Comparison of ENCODE assay signal across 1 cellular context in the genomic region with DNA sequence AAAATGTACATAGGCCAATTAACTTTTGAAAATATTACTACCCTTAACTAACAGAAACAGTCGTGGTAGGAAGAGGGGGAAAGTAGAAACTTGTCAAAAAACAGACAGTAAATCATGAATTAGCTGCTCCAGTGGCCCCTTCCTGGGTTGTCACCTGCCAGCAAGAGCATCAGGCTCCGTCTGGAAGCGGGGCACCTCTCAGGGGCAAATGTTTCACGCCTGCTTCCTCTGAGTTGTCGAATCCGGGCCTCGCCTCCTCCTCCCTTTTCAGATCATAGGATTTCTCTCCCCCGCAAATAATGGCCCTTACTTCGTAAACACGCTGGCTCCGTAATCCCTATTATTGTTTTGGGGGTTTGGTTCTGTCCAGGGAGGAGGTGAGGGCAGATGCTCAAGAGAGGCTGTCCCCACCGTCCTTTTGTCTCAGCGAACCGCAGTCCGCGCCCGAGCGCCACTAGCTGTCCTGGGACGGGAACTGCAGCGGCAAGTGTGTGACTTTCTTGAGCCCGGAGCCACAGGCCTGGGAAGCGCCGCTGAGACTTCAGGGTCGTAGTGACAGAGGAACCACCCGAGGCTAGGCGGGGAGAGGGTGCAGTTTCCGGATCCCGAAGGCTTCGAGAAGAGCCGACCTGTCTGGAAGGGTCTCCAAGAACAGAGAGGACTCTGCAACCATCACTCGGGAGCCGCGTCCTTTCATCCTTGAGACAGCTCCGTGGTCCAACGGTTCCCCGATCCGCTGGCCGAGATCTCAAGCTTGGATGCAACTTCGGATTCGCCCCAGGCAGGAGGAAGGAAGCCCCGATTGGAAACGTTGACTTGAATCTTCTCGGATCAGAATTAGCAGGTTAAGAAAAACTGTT.
TF ChIP-seq lines count a peak whose summit lies in the region.

No MANE protein-coding gene starts in this region.

TF ChIP-seq in HEK293, 187 proteins besides CTCF, POLR2A, EP300 and RAD21 (continues in another document):
- TF ChIP-seq, protein P1, sequence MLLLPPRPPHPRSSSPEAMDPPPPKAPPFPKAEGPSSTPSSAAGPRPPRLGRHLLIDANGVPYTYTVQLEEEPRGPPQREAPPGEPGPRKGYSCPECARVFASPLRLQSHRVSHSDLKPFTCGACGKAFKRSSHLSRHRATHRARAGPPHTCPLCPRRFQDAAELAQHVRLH (tag by site-specific recombination; IDR thresholded peaks at IDR 0.05) = no peak
- TF ChIP-seq KLF8 (tag by site-specific recombination; IDR thresholded peaks at IDR 0.05) = peak; percentile 60; the same call in 1 of the 2 replicates
- TF ChIP-seq, protein P2, sequence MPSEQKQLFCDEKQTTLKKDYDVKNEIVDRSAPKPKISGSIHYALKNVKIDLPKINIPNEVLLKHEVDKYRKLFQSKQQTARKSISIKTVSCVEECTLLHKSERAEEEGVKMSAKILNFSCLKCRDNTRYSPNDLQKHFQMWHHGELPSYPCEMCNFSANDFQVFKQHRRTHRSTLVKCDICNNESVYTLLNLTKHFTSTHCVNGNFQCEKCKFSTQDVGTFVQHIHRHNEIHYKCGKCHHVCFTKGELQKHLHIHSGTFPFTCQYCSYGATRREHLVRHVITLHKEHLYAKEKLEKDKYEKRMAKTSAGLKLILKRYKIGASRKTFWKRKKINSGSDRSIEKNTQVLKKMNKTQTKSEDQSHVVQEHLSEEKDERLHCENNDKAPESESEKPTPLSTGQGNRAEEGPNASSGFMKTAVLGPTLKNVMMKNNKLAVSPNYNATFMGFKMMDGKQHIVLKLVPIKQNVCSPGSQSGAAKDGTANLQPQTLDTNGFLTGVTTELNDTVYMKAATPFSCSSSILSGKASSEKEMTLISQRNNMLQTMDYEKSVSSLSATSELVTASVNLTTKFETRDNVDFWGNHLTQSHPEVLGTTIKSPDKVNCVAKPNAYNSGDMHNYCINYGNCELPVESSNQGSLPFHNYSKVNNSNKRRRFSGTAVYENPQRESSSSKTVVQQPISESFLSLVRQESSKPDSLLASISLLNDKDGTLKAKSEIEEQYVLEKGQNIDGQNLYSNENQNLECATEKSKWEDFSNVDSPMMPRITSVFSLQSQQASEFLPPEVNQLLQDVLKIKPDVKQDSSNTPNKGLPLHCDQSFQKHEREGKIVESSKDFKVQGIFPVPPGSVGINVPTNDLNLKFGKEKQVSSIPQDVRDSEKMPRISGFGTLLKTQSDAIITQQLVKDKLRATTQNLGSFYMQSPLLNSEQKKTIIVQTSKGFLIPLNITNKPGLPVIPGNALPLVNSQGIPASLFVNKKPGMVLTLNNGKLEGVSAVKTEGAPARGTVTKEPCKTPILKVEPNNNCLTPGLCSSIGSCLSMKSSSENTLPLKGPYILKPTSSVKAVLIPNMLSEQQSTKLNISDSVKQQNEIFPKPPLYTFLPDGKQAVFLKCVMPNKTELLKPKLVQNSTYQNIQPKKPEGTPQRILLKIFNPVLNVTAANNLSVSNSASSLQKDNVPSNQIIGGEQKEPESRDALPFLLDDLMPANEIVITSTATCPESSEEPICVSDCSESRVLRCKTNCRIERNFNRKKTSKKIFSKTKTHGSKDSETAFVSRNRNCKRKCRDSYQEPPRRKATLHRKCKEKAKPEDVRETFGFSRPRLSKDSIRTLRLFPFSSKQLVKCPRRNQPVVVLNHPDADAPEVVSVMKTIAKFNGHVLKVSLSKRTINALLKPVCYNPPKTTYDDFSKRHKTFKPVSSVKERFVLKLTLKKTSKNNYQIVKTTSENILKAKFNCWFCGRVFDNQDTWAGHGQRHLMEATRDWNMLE (tag by site-specific recombination; conservative IDR thresholded peaks at IDR 0.05; ENCODE audit: low read depth) = no peak
- TF ChIP-seq ZNF76 (tag by site-specific recombination; IDR thresholded peaks at IDR 0.05; ENCODE audit: borderline replicate concordance, low read depth) = no peak
- no peak for TF ChIP-seq ZNF585B (tag by site-specific recombination; IDR thresholded peaks at IDR 0.05)
- TF ChIP-seq ZNF777 (tag by site-specific recombination; IDR thresholded peaks at IDR 0.05; ENCODE audit: borderline replicate concordance) = no peak
- TF ChIP-seq, protein P3, sequence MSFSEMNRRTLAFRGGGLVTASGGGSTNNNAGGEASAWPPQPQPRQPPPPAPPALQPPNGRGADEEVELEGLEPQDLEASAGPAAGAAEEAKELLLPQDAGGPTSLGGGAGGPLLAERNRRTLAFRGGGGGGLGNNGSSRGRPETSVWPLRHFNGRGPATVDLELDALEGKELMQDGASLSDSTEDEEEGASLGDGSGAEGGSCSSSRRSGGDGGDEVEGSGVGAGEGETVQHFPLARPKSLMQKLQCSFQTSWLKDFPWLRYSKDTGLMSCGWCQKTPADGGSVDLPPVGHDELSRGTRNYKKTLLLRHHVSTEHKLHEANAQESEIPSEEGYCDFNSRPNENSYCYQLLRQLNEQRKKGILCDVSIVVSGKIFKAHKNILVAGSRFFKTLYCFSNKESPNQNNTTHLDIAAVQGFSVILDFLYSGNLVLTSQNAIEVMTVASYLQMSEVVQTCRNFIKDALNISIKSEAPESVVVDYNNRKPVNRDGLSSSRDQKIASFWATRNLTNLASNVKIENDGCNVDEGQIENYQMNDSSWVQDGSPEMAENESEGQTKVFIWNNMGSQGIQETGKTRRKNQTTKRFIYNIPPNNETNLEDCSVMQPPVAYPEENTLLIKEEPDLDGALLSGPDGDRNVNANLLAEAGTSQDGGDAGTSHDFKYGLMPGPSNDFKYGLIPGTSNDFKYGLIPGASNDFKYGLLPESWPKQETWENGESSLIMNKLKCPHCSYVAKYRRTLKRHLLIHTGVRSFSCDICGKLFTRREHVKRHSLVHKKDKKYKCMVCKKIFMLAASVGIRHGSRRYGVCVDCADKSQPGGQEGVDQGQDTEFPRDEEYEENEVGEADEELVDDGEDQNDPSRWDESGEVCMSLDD (tag by site-specific recombination; IDR thresholded peaks at IDR 0.05) = peak; percentile 72
- TF ChIP-seq, protein P4, sequence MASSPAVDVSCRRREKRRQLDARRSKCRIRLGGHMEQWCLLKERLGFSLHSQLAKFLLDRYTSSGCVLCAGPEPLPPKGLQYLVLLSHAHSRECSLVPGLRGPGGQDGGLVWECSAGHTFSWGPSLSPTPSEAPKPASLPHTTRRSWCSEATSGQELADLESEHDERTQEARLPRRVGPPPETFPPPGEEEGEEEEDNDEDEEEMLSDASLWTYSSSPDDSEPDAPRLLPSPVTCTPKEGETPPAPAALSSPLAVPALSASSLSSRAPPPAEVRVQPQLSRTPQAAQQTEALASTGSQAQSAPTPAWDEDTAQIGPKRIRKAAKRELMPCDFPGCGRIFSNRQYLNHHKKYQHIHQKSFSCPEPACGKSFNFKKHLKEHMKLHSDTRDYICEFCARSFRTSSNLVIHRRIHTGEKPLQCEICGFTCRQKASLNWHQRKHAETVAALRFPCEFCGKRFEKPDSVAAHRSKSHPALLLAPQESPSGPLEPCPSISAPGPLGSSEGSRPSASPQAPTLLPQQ (tag by site-specific recombination; IDR thresholded peaks at IDR 0.05) = peak; percentile 50
- TF ChIP-seq ZFP69B (tag by site-specific recombination; IDR thresholded peaks at IDR 0.05) = no peak
- TF ChIP-seq ZNF138 (tag by site-specific recombination; IDR thresholded peaks at IDR 0.05; ENCODE audit: borderline replicate concordance) = no peak
- TF ChIP-seq ZNF324 (tag by site-specific recombination; IDR thresholded peaks at IDR 0.05) = peak; percentile 63; the same call in 1 of the 2 replicates
- TF ChIP-seq ZNF654 (tag by site-specific recombination; IDR thresholded peaks at IDR 0.05; ENCODE audit: low read depth) = peak; percentile 71
- TF ChIP-seq ZNF510 (tag by site-specific recombination; IDR thresholded peaks at IDR 0.05; ENCODE audit: insufficient replicate concordance) = no peak
- TF ChIP-seq, protein P5, sequence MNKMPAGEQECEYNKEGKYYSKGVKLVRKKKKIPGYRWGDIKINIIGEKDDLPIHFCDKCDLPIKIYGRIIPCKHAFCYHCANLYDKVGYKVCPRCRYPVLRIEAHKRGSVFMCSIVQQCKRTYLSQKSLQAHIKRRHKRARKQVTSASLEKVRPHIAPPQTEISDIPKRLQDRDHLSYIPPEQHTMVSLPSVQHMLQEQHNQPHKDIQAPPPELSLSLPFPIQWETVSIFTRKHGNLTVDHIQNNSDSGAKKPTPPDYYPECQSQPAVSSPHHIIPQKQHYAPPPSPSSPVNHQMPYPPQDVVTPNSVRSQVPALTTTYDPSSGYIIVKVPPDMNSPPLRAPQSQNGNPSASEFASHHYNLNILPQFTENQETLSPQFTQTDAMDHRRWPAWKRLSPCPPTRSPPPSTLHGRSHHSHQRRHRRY (tag by site-specific recombination; IDR thresholded peaks at IDR 0.05) = no peak
- TF ChIP-seq ZNF24 (tag by site-specific recombination; IDR thresholded peaks at IDR 0.05) = peak; percentile 63; the same call in 1 of the 2 replicates
- TF ChIP-seq, protein P6, sequence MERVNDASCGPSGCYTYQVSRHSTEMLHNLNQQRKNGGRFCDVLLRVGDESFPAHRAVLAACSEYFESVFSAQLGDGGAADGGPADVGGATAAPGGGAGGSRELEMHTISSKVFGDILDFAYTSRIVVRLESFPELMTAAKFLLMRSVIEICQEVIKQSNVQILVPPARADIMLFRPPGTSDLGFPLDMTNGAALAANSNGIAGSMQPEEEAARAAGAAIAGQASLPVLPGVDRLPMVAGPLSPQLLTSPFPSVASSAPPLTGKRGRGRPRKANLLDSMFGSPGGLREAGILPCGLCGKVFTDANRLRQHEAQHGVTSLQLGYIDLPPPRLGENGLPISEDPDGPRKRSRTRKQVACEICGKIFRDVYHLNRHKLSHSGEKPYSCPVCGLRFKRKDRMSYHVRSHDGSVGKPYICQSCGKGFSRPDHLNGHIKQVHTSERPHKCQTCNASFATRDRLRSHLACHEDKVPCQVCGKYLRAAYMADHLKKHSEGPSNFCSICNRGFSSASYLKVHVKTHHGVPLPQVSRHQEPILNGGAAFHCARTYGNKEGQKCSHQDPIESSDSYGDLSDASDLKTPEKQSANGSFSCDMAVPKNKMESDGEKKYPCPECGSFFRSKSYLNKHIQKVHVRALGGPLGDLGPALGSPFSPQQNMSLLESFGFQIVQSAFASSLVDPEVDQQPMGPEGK (tag by site-specific recombination; IDR thresholded peaks at IDR 0.05) = peak; percentile 75
- TF ChIP-seq ZNF555 (tag by site-specific recombination; conservative IDR thresholded peaks at IDR 0.05) = no peak
- no peak for TF ChIP-seq EGR2 (tag by site-specific recombination; IDR thresholded peaks at IDR 0.05; ENCODE audit: low read depth)
- no peak for TF ChIP-seq ZNF311 (tag by site-specific recombination; IDR thresholded peaks at IDR 0.05; ENCODE audit: borderline replicate concordance)
- no peak; the same call in 1 of the 2 replicates for TF ChIP-seq SCRT2 (tag by site-specific recombination; IDR thresholded peaks at IDR 0.05)
- no peak for TF ChIP-seq ZNF521 (tag by site-specific recombination; IDR thresholded peaks at IDR 0.05)
- no peak for TF ChIP-seq ZNF514 (tag by site-specific recombination; IDR thresholded peaks at IDR 0.05)
- no peak for TF ChIP-seq REPIN1 (tag by site-specific recombination; IDR thresholded peaks at IDR 0.05; ENCODE audit: low read depth)
- TF ChIP-seq, protein P7, sequence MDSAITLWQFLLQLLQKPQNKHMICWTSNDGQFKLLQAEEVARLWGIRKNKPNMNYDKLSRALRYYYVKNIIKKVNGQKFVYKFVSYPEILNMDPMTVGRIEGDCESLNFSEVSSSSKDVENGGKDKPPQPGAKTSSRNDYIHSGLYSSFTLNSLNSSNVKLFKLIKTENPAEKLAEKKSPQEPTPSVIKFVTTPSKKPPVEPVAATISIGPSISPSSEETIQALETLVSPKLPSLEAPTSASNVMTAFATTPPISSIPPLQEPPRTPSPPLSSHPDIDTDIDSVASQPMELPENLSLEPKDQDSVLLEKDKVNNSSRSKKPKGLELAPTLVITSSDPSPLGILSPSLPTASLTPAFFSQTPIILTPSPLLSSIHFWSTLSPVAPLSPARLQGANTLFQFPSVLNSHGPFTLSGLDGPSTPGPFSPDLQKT (IDR thresholded peaks at IDR 0.05; ENCODE audit: borderline replicate concordance, low read depth, low read length) = no peak
- TF ChIP-seq ZFHX2 (tag by site-specific recombination; conservative IDR thresholded peaks at IDR 0.05) = peak; percentile 28; the same call in 1 of the 2 replicates
- peak; percentile 49; the same call in 1 of the 2 replicates for TF ChIP-seq ZBTB20 (tag by site-specific recombination; IDR thresholded peaks at IDR 0.05)
- TF ChIP-seq ZBTB17 (tag by site-specific recombination; IDR thresholded peaks at IDR 0.05) = peak; percentile 94
- peak; percentile 29; the same call in 1 of the 2 replicates for TF ChIP-seq ZNF391 (tag by site-specific recombination; IDR thresholded peaks at IDR 0.05; ENCODE audit: borderline replicate concordance, low read depth)
- peak; percentile 95 for TF ChIP-seq ZNF335 (tag by site-specific recombination; conservative IDR thresholded peaks at IDR 0.05)
- no peak for TF ChIP-seq ZNF776 (tag by site-specific recombination; IDR thresholded peaks at IDR 0.05; ENCODE audit: borderline replicate concordance)
- TF ChIP-seq ZNF341 (tag by site-specific recombination; IDR thresholded peaks at IDR 0.05; ENCODE audit: low read depth) = peak; percentile 82
- TF ChIP-seq, protein P8, sequence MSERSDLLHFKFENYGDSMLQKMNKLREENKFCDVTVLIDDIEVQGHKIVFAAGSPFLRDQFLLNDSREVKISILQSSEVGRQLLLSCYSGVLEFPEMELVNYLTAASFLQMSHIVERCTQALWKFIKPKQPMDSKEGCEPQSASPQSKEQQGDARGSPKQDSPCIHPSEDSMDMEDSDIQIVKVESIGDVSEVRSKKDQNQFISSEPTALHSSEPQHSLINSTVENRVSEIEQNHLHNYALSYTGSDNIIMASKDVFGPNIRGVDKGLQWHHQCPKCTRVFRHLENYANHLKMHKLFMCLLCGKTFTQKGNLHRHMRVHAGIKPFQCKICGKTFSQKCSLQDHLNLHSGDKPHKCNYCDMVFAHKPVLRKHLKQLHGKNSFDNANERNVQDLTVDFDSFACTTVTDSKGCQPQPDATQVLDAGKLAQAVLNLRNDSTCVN (tag by site-specific recombination; optimal IDR thresholded peaks at IDR 0.05) = peak; percentile 20
- TF ChIP-seq, protein P9, sequence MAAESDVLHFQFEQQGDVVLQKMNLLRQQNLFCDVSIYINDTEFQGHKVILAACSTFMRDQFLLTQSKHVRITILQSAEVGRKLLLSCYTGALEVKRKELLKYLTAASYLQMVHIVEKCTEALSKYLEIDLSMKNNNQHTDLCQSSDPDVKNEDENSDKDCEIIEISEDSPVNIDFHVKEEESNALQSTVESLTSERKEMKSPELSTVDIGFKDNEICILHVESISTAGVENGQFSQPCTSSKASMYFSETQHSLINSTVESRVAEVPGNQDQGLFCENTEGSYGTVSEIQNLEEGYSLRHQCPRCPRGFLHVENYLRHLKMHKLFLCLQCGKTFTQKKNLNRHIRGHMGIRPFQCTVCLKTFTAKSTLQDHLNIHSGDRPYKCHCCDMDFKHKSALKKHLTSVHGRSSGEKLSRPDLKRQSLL (tag by site-specific recombination; IDR thresholded peaks at IDR 0.05) = peak; percentile 81; the same call in 1 of the 2 replicates
- peak; percentile 5; the same call in 1 of the 2 replicates for TF ChIP-seq ZNF837 (tag by site-specific recombination; IDR thresholded peaks at IDR 0.05)
